11 cellular contexts compared by ENCODE assay signal in genomic region chr2:200705305-200705985, GRCh38.
A peak's percentile ranks its signal among the peaks of the same experiment; 100 is the strongest.
DNase-seq lines count a peak whose midpoint lies in the region; ATAC-seq and TF ChIP-seq lines count a peak whose summit lies in the region.
"Had no signal": no experiment of that assay in that cellular context is flagged by ENCODE, and none has a peak within 500 bp of the region (broad histone marks: within the 10 kb centered on the region; RNA-seq: fewer than 3 reads in every experiment).

No MANE protein-coding gene starts in this region.

- POLR2A ChIA-PET in CD8-positive, alpha-beta T cell (lab: Charles Lee): no interaction called here

- no peaks in the 10 kb centered on the region for H3K4me1 ChIP-seq in CD8-positive, alpha-beta T cell (ENCODE audit: insufficient read depth, low read length)

- H3K27me3 ChIP-seq in CD8-positive, alpha-beta T cell (ENCODE audit: insufficient read depth, low read length): no peaks in the 10 kb centered on the region

- CTCF ChIA-PET in CD8-positive, alpha-beta T cell (lab: Charles Lee): no interaction called here

- intact Hi-C loops in natural killer cell (cut with micrococcal nuclease): no loop called here
- intact Hi-C loops in left colon (cut with DNase I, micrococcal nuclease): loop anchor here in 1 of 2 donors (10.0 kb wide), 1 partner anchor 721 kb away; no protein-coding TSS in a partner anchor
- intact Hi-C loops in CD8-positive, alpha-beta T cell (cut with DNase I, micrococcal nuclease): no loop called here

- H3K27ac Mint-ChIP-seq in natural killer cell treated with Interleukin-12 subunit alpha and Interleukin-12 subunit beta and Interleukin-15 and Interleukin-18, amount 100 ng/mL, for 72 hours: peak overlapping the region; percentile 63 to 91
- H3K27ac Mint-ChIP-seq in natural killer cell: no peak overlapping the region
- no peak overlapping the region for H3K27ac Mint-ChIP-seq in chondrocyte (ENCODE audit: unreplicated experiment)
- no peak overlapping the region for H3K27ac Mint-ChIP-seq in CD8-positive, alpha-beta T cell

- DNase-seq in natural killer cell treated with Interleukin-12 subunit alpha and Interleukin-12 subunit beta and Interleukin-15 and Interleukin-18, amount 100 ng/mL, for 72 hours (ENCODE audit: low spot score): no peak
- DNase-seq in natural killer cell (no peak), chondrocyte (ENCODE audit: low spot score) (no peak), islet precursor cell (peak; percentile 66), left colon (no peak), SIG-M5 treated with dmso at 0.1 percent for 504 hours (lab: John Stamatoyannopoulos, UW; ENCODE audit: unreplicated experiment) (no peak)
- DNase-seq in CD8-positive, alpha-beta T cell: no peak
- DNase-seq: activated effector memory CD4-positive, alpha-beta T cell treated with anti-CD3 and anti-CD28 coated beads, Interleukin-2, amount 50 U/mL, for 16 hours; stimulated activated CD4-positive, alpha-beta T cell treated with anti-CD3 and anti-CD28 coated beads, Interleukin-15, amount 100 ng/mL, for 24 hours had no signal

- H3K9me3 Mint-ChIP-seq in natural killer cell treated with Interleukin-12 subunit alpha and Interleukin-12 subunit beta and Interleukin-15 and Interleukin-18, amount 100 ng/mL, for 72 hours: no peaks in the 10 kb centered on the region
- H3K9me3 Mint-ChIP-seq in natural killer cell: no peaks in the 10 kb centered on the region
- H3K9me3 Mint-ChIP-seq in chondrocyte (ENCODE audit: low read depth): no peaks in the 10 kb centered on the region
- no peaks in the 10 kb centered on the region for H3K9me3 Mint-ChIP-seq in CD8-positive, alpha-beta T cell

- H3K4me1 Mint-ChIP-seq in natural killer cell treated with Interleukin-12 subunit alpha and Interleukin-12 subunit beta and Interleukin-15 and Interleukin-18, amount 100 ng/mL, for 72 hours (ENCODE audit: low read depth in 2 of 2): peaks cover 9 to 37% of the 10 kb centered on the region in 2 donors
- H3K4me1 Mint-ChIP-seq in natural killer cell (no peaks in the 10 kb centered on the region), chondrocyte (ENCODE audit: low read depth) (peaks cover 2% of the 10 kb centered on the region)
- H3K4me1 Mint-ChIP-seq in CD8-positive, alpha-beta T cell (ENCODE audit: low read depth): peaks cover 7% of the 10 kb centered on the region

- peaks cover 7% of the 10 kb centered on the region for H3K36me3 Mint-ChIP-seq in natural killer cell treated with Interleukin-12 subunit alpha and Interleukin-12 subunit beta and Interleukin-15 and Interleukin-18, amount 100 ng/mL, for 72 hours
- H3K36me3 Mint-ChIP-seq in natural killer cell (no peaks in the 10 kb centered on the region), chondrocyte (ENCODE audit: low read depth) (no peaks in the 10 kb centered on the region)
- no peaks in the 10 kb centered on the region for H3K36me3 Mint-ChIP-seq in CD8-positive, alpha-beta T cell

- no peak overlapping the region for H3K4me3 ChIP-seq in CD8-positive, alpha-beta T cell (ENCODE audit: low read depth, low read length)
- H3K4me3 ChIP-seq: thoracic aorta had no signal

- H3K36me3 ChIP-seq in CD8-positive, alpha-beta T cell (ENCODE audit: insufficient read depth, low read length): no peaks in the 10 kb centered on the region
- H3K36me3 ChIP-seq: thoracic aorta had no signal

- H3K27me3 Mint-ChIP-seq in natural killer cell treated with Interleukin-12 subunit alpha and Interleukin-12 subunit beta and Interleukin-15 and Interleukin-18, amount 100 ng/mL, for 72 hours: peaks cover 0 to 22% of the 10 kb centered on the region in 2 donors
- peaks cover 10 to 18% of the 10 kb centered on the region in 2 donors for H3K27me3 Mint-ChIP-seq in natural killer cell (ENCODE audit: low read depth in 2 of 2)
- peaks cover 5% of the 10 kb centered on the region for H3K27me3 Mint-ChIP-seq in chondrocyte (ENCODE audit: low read depth)
- H3K27me3 Mint-ChIP-seq in CD8-positive, alpha-beta T cell (ENCODE audit: low read depth): peaks cover 6% of the 10 kb centered on the region

- H3K27ac ChIP-seq in CD8-positive, alpha-beta T cell (ENCODE audit: low read depth, low read length): no peak overlapping the region
- H3K27ac ChIP-seq: thoracic aorta had no signal

- no peak overlapping the region for H3K4me3 Mint-ChIP-seq in natural killer cell treated with Interleukin-12 subunit alpha and Interleukin-12 subunit beta and Interleukin-15 and Interleukin-18, amount 100 ng/mL, for 72 hours
- H3K4me3 Mint-ChIP-seq in natural killer cell: no peak overlapping the region
- no peak overlapping the region for H3K4me3 Mint-ChIP-seq in chondrocyte (ENCODE audit: unreplicated experiment)
- no peak overlapping the region for H3K4me3 Mint-ChIP-seq in CD8-positive, alpha-beta T cell

- TF ChIP-seq CTCF in natural killer cell (IDR thresholded peaks at IDR 0.05) (no peak), chondrocyte (IDR thresholded peaks at IDR 0.05) (peak; percentile 58)
- TF ChIP-seq CTCF in CD8-positive, alpha-beta T cell (IDR thresholded peaks at IDR 0.05): no peak

- no peak for ATAC-seq in natural killer cell treated with Interleukin-12 subunit alpha and Interleukin-12 subunit beta and Interleukin-15 and Interleukin-18, amount 100 ng/mL, for 72 hours
- no peak for ATAC-seq in natural killer cell
- ATAC-seq in left colon: no peak
- ATAC-seq in CD8-positive, alpha-beta T cell: no peak
- ATAC-seq in GM18909 (IDR thresholded peaks at IDR 0.05; ENCODE audit: poor library complexity, unreplicated experiment): no peak

- H3K9me3 ChIP-seq in CD8-positive, alpha-beta T cell (ENCODE audit: low read length): no peaks in the 10 kb centered on the region
- H3K9me3 ChIP-seq: thoracic aorta had no signal

Comparison
In these comparisons a context has a peak if more than half of its experiments do, and no peak if none do; other contexts are left out.
1. H3K27ac Mint-ChIP-seq: peak in natural killer cell treated with Interleukin-12 subunit alpha and Interleukin-12 subunit beta and Interleukin-15 and Interleukin-18, amount 100 ng/mL, for 72 hours (2 of 2); none in natural killer cell (0 of 2), chondrocyte (single experiment) and CD8-positive, alpha-beta T cell (single experiment).